ENCODE assay signal across 12 cellular contexts in the genomic region with DNA sequence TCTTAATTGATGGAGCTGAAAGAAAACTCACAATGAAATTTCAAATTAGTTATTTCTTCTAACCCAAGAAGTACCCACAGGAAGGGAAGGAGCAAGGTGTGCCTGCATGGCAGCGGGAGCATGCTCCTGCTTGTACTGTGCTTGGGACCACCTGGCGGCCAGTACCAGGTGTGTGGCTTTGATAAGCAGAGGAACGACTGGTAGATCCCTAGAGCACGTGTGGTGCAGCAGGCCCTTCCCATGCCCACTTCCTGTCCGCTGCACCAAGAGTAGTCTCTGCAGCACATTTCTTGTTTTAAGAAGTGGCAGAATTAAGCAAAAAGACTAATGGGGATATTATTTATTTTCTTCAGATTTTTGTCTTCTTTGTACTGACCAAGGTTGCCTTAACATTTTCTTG.
DNase-seq lines count a peak whose midpoint lies in the region; ATAC-seq, FAIRE-seq and TF ChIP-seq lines count a peak whose summit lies in the region.
"Had no signal": no experiment of that assay in that cellular context is flagged by ENCODE, and none has a peak within 500 bp of the region (broad histone marks: within the 10 kb centered on the region; RNA-seq: fewer than 3 reads in every experiment).

No MANE protein-coding gene starts in this region.

- no peaks in the 10 kb centered on the region for H3K23me2 ChIP-seq in H9 (ENCODE audit: insufficient read length, low read depth, low read length, poor library complexity, severe bottlenecking)

- intact Hi-C loops in dorsolateral prefrontal cortex (cut with DNase I) (no loop called here), lower leg skin (cut with DNase I; ENCODE audit: low total_unique reads) (no loop called here)

- no peaks in the 10 kb centered on the region for H3K9me2 ChIP-seq in OCI-LY1 (ENCODE audit: low read depth, low read length)

- H4K91ac ChIP-seq in H9 (ENCODE audit: insufficient read length, low read depth, low read length): no peak overlapping the region
- H4K91ac ChIP-seq in neuronal stem cell (ENCODE audit: low read depth, low read length, poor library complexity): no peak overlapping the region

- no CpG with 5 or more reads among the region's 5 CpGs for WGBS in H9 (ENCODE audit: extremely low coverage, insufficient read length, low lambda C conversion rate)
- whole genome bisulfite sequencing in neuronal stem cell (ENCODE audit: extremely low coverage in 2 of 2, insufficient read length in 2 of 2, insufficient replicate concordance in 1 of 2), 2 donors: no CpG with 5 or more reads among the region's 5 CpGs
- 80 to 82% methylated on average over 5 of the region's 5 CpGs for WGBS in lower leg skin, 2 donors

- H3K4me3 ChIP-seq in OCI-LY1 (ENCODE audit: low read depth, low read length, poor library complexity, severe bottlenecking) (no peak overlapping the region), dorsolateral prefrontal cortex (peak overlapping the region in 1 of 59 donors; percentile 3), neuronal stem cell (ENCODE audit: low read length in 2 of 2) (no peak overlapping the region), lower leg skin (ENCODE audit: low read depth, poor library complexity, severe bottlenecking) (no peak overlapping the region)
- H3K4me3 ChIP-seq: heart right ventricle had no signal

- H2AFZ ChIP-seq in H9 (ENCODE audit: low read length) (no peak overlapping the region), OCI-LY1 (ENCODE audit: low read length) (no peak overlapping the region), neuronal stem cell (ENCODE audit: low read length) (no peak overlapping the region)

- FAIRE-seq in GM19239 (lab: Jason Lieb, UNC): no peak

- no peaks in the 10 kb centered on the region for H3K27me3 Mint-ChIP-seq in H9 (ENCODE audit: low read depth)
- H3K27me3 Mint-ChIP-seq in osteocyte (ENCODE audit: unreplicated experiment): no peaks in the 10 kb centered on the region
- H3K27me3 Mint-ChIP-seq: activated naive CD4-positive, alpha-beta T cell treated with anti-CD3 and anti-CD28 coated beads, Interleukin-2, amount 50 U/mL, for 24 hours had no signal

- H3K27ac ChIP-seq in H9 (ENCODE audit: insufficient read length, low read depth, low read length): no peak overlapping the region
- no peak overlapping the region for H3K27ac ChIP-seq in OCI-LY1 (ENCODE audit: low read depth, low read length, poor library complexity, severe bottlenecking)
- peak overlapping the region in 57 of 59 donors; percentile 32 to 91 (median 83) for H3K27ac ChIP-seq in dorsolateral prefrontal cortex
- no peak overlapping the region for H3K27ac ChIP-seq in neuronal stem cell (replicated peaks; ENCODE audit: low read length)
- H3K27ac ChIP-seq: heart right ventricle had no signal

- H2BK12ac ChIP-seq in H9 (ENCODE audit: insufficient read length, low read depth, low read length) (no peak overlapping the region), neuronal stem cell (ENCODE audit: low read length) (no peak overlapping the region)

- H4K20me1 ChIP-seq in H9 (ENCODE audit: control insufficient read depth, insufficient read depth, insufficient read length) (no peaks in the 10 kb centered on the region), OCI-LY1 (ENCODE audit: insufficient read depth, low read length) (0 out of 2 replicates have a peak, but pooled peaks cover 2% of the 10 kb centered on the region)

- H3K18ac ChIP-seq in H9 (ENCODE audit: insufficient read length, low read depth, low read length) (no peak overlapping the region), neuronal stem cell (ENCODE audit: low read length) (no peak overlapping the region)

- no peak for TF ChIP-seq POLR2A in lower leg skin (IDR thresholded peaks at IDR 0.05)

- H3K56ac ChIP-seq in H9 (ENCODE audit: insufficient read length, low read depth, low read length): no peak overlapping the region

- H3K79me1 ChIP-seq in H9 (ENCODE audit: insufficient read depth, low read depth, low read length, poor library complexity, severe bottlenecking) (no peaks in the 10 kb centered on the region), neuronal stem cell (ENCODE audit: low read depth, low read length) (no peaks in the 10 kb centered on the region)

- H4K8ac ChIP-seq in H9 (replicated peaks; ENCODE audit: insufficient read length, low read depth, low read length) (no peak overlapping the region), neuronal stem cell (ENCODE audit: low read depth, low read length) (no peak overlapping the region)

- H3K27me3 ChIP-seq in H9 (ENCODE audit: insufficient read depth, low read length): no peaks in the 10 kb centered on the region
- no peaks in the 10 kb centered on the region for H3K27me3 ChIP-seq in OCI-LY1 (ENCODE audit: insufficient read depth, low read length)
- H3K27me3 ChIP-seq in dorsolateral prefrontal cortex: no peaks in the 10 kb centered on the region
- H3K27me3 ChIP-seq in neuronal stem cell (ENCODE audit: control insufficient read depth in 3 of 3, insufficient read depth in 3 of 3, low read depth in 1 of 3, low read length in 3 of 3): no peaks in the 10 kb centered on the region
- H3K27me3 ChIP-seq: heart right ventricle had no signal

- H3K79me2 ChIP-seq in H9 (ENCODE audit: insufficient read depth, low read length) (no peaks in the 10 kb centered on the region), OCI-LY1 (ENCODE audit: insufficient read depth, low read length) (no peaks in the 10 kb centered on the region)

- H3F3A ChIP-seq in OCI-LY1 (ENCODE audit: insufficient read depth, low read length): no peaks in the 10 kb centered on the region

- no peak overlapping the region for H2BK20ac ChIP-seq in H9 (ENCODE audit: low read depth, low read length, poor library complexity, severe bottlenecking)

- H2BK15ac ChIP-seq in H9 (ENCODE audit: low read depth, low read length) (no peak overlapping the region), neuronal stem cell (ENCODE audit: low read length) (no peak overlapping the region)

- no peak overlapping the region for H4K5ac ChIP-seq in H9 (ENCODE audit: insufficient read length, low read depth, low read length)

- H3K14ac ChIP-seq in H9 (ENCODE audit: insufficient read depth, low read length): no peak overlapping the region
- H3K14ac ChIP-seq in neuronal stem cell (ENCODE audit: low read length): no peak overlapping the region

- no peaks in the 10 kb centered on the region for H3K36me3 ChIP-seq in OCI-LY1 (ENCODE audit: insufficient read depth, low read length)
- peaks cover 1 to 17% of the 10 kb centered on the region in 2 donors for H3K36me3 ChIP-seq in neuronal stem cell (replicated peaks in 1 of 2; ENCODE audit: control insufficient read depth in 2 of 2, insufficient read depth in 2 of 2, low read length in 2 of 2)

- H3K27ac Mint-ChIP-seq in H9 (peak overlapping the region; percentile 20 to 72 (median 68); a peak in 4 of 7 replicates), osteocyte (ENCODE audit: unreplicated experiment) (peak overlapping the region; percentile 81)
- H3K27ac Mint-ChIP-seq: activated CD8-positive, alpha-beta T cell treated with anti-CD3 and anti-CD28 coated beads, Interleukin-2, amount 10 ng/mL, durations not matched to agents 7 days and 5 days had no signal

- H3K4me2 ChIP-seq in H9 (ENCODE audit: insufficient read depth, insufficient read length, low read length) (no peak overlapping the region), OCI-LY1 (ENCODE audit: low read length) (no peak overlapping the region), neuronal stem cell (ENCODE audit: insufficient read depth, low read length, poor library complexity, severe bottlenecking) (no peak overlapping the region)

- H3K9me3 ChIP-seq in H9 (ENCODE audit: control insufficient read depth, low read depth, low read length) (no peaks in the 10 kb centered on the region), OCI-LY1 (ENCODE audit: low read length) (no peaks in the 10 kb centered on the region), neuronal stem cell (replicated peaks in 1 of 2; ENCODE audit: control insufficient read depth in 2 of 2, insufficient read depth in 1 of 2, low read depth in 1 of 2, low read length in 2 of 2) (no peaks in the 10 kb centered on the region)
- H3K9me3 ChIP-seq: heart right ventricle had no signal

- H2BK5ac ChIP-seq in H9 (ENCODE audit: insufficient read length, low read length) (no peak overlapping the region), neuronal stem cell (ENCODE audit: low read length) (no peak overlapping the region)

- H3K4ac ChIP-seq in H9 (ENCODE audit: low read depth, low read length) (no peak overlapping the region), neuronal stem cell (ENCODE audit: low read length) (no peak overlapping the region)

- H3K9me3 Mint-ChIP-seq in H9 (no peaks in the 10 kb centered on the region; a peak in 1 of 5 replicates), osteocyte (ENCODE audit: unreplicated experiment) (no peaks in the 10 kb centered on the region)
- H3K9me3 Mint-ChIP-seq: activated naive CD4-positive, alpha-beta T cell treated with anti-CD3 and anti-CD28 coated beads, Interleukin-2, amount 50 U/mL, for 24 hours had no signal

- H3K9ac ChIP-seq in H9 (ENCODE audit: extremely low read depth, insufficient read length, low read length) (no peak overlapping the region), OCI-LY1 (ENCODE audit: low read length) (no peak overlapping the region), neuronal stem cell (ENCODE audit: low read depth, low read length, poor library complexity) (no peak overlapping the region)

- DNase-seq in H9 (peak; percentile 75), dorsolateral prefrontal cortex (no peak), osteocyte (ENCODE audit: extremely low spot score, unreplicated experiment) (no peak), neuronal stem cell (ENCODE audit: low spot score) (no peak), left lobe of liver (ENCODE audit: low spot score) (no peak), lower leg skin (ENCODE audit: low spot score in 2 of 2) (no peak), GM19239 (ENCODE audit: insufficient read length, low spot score) (no peak)
- DNase-seq: activated CD8-positive, alpha-beta T cell treated with anti-CD3 and anti-CD28 coated beads, Interleukin-2, amount 10 ng/mL, durations not matched to agents 7 days and 5 days; heart right ventricle; stimulated activated CD4-positive, alpha-beta T cell treated with anti-CD3 and anti-CD28 coated beads, Interleukin-4, amount 100 ng/mL, for 4 hours had no signal

- no peaks in the 10 kb centered on the region; the same call in 1 of the 2 replicates for H3K4me1 ChIP-seq in H9 (ENCODE audit: insufficient read depth, low read length)
- peaks cover 6% of the 10 kb centered on the region for H3K4me1 ChIP-seq in OCI-LY1 (ENCODE audit: insufficient read depth, low read length, severe bottlenecking)
- peaks cover 2 to 3% of the 10 kb centered on the region in 2 donors for H3K4me1 ChIP-seq in neuronal stem cell (ENCODE audit: control insufficient read depth in 2 of 2, insufficient read depth in 1 of 2, low read depth in 1 of 2, low read length in 2 of 2)

- no peak overlapping the region for H3T11ph ChIP-seq in H9 (ENCODE audit: low read length)

- H3K23ac ChIP-seq in H9 (ENCODE audit: insufficient read length, low read depth, low read length): no peak overlapping the region
- H3K23ac ChIP-seq in neuronal stem cell (ENCODE audit: low read depth, low read length, poor library complexity): no peak overlapping the region

- peak; percentile 44; the same call in 2 of the 3 replicates for TF ChIP-seq CTCF in H9 (conservative IDR thresholded peaks at IDR 0.05)
- TF ChIP-seq CTCF in OCI-LY1 (IDR thresholded peaks at IDR 0.05; ENCODE audit: low read length): peak; percentile 9; the same call in 1 of the 2 replicates
- no peak for TF ChIP-seq CTCF in dorsolateral prefrontal cortex (IDR thresholded peaks at IDR 0.05 in 54 of 56, conservative IDR thresholded peaks at IDR 0.05 in 2 of 56; ENCODE audit: low read depth in 1 of 56, partially characterized antibody in 56 of 56)
- no peak for TF ChIP-seq CTCF in osteocyte (IDR thresholded peaks at IDR 0.05)
- TF ChIP-seq CTCF in lower leg skin (IDR thresholded peaks at IDR 0.05): no peak

- H3K4me1 Mint-ChIP-seq in H9 (peaks cover 6 to 7% of the 10 kb centered on the region in 2 experiments; a peak in 3 of 4 replicates), osteocyte (ENCODE audit: unreplicated experiment) (peaks cover 15% of the 10 kb centered on the region)

- H3K4me3 Mint-ChIP-seq in H9 (no peak overlapping the region), osteocyte (ENCODE audit: unreplicated experiment) (no peak overlapping the region)
- H3K4me3 Mint-ChIP-seq: activated CD8-positive, alpha-beta T cell treated with anti-CD3 and anti-CD28 coated beads, Interleukin-2, amount 10 ng/mL, durations not matched to agents 7 days and 5 days; activated naive CD4-positive, alpha-beta T cell treated with anti-CD3 and anti-CD28 coated beads, Interleukin-2, amount 50 U/mL, for 24 hours had no signal

- H3K36me3 Mint-ChIP-seq in H9 (ENCODE audit: insufficient read depth in 1 of 3, low read depth in 3 of 3) (peaks cover 0 to 6% (median 5%) of the 10 kb centered on the region in 3 experiments; a peak in 4 of 7 replicates), osteocyte (ENCODE audit: unreplicated experiment) (peaks cover 2% of the 10 kb centered on the region)

- no peak overlapping the region for H2BK120ac ChIP-seq in H9 (ENCODE audit: low read depth, low read length, poor library complexity, severe bottlenecking)
- H2BK120ac ChIP-seq in neuronal stem cell (ENCODE audit: low read depth, low read length): no peak overlapping the region

- no peak for ATAC-seq in left lobe of liver
- ATAC-seq: activated CD8-positive, alpha-beta T cell treated with anti-CD3 and anti-CD28 coated beads, Interleukin-2, amount 10 ng/mL, durations not matched to agents 7 days and 5 days; heart right ventricle had no signal

- H2AK5ac ChIP-seq in H9 (ENCODE audit: insufficient read length, low read length) (no peak overlapping the region), neuronal stem cell (ENCODE audit: low read depth, low read length) (no peak overlapping the region)

Comparison
In these comparisons a context has a peak if more than half of its experiments do, and no peak if none do; other contexts are left out.
1. H3K27ac ChIP-seq: peak in dorsolateral prefrontal cortex (57 of 59); none in H9 (single experiment), OCI-LY1 (single experiment) and neuronal stem cell (single experiment).
2. CTCF ChIP-seq: peak in H9 (single experiment) and OCI-LY1 (single experiment); none in dorsolateral prefrontal cortex (0 of 56), osteocyte (single experiment) and lower leg skin (0 of 3).